ENCODE assay signal across 1 cellular context in the genomic region with DNA sequence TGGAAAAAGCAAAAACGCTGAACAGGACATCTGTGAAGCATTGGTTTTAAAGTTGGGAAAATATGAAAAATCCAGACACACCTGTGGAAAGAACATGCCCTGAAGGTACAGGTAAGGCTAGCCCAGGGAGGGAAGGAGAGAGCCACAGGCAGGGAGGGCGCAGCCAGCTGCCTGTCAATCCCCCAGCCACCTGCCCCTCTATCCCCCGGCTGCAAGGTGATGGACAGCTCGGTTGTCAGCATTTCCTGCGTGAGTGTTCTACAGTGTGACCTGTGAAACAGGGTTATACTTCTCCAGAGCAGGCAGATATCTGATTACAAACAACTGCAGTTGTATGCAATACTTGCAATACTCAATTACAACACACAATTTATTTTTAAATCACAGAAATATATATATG.
TF ChIP-seq lines count a peak whose summit lies in the region.

No MANE protein-coding gene starts in this region.

TF ChIP-seq in GM23338, 12 proteins besides CTCF, POLR2A, EP300 and RAD21 (continued from another document):
- TF ChIP-seq, protein P1, sequence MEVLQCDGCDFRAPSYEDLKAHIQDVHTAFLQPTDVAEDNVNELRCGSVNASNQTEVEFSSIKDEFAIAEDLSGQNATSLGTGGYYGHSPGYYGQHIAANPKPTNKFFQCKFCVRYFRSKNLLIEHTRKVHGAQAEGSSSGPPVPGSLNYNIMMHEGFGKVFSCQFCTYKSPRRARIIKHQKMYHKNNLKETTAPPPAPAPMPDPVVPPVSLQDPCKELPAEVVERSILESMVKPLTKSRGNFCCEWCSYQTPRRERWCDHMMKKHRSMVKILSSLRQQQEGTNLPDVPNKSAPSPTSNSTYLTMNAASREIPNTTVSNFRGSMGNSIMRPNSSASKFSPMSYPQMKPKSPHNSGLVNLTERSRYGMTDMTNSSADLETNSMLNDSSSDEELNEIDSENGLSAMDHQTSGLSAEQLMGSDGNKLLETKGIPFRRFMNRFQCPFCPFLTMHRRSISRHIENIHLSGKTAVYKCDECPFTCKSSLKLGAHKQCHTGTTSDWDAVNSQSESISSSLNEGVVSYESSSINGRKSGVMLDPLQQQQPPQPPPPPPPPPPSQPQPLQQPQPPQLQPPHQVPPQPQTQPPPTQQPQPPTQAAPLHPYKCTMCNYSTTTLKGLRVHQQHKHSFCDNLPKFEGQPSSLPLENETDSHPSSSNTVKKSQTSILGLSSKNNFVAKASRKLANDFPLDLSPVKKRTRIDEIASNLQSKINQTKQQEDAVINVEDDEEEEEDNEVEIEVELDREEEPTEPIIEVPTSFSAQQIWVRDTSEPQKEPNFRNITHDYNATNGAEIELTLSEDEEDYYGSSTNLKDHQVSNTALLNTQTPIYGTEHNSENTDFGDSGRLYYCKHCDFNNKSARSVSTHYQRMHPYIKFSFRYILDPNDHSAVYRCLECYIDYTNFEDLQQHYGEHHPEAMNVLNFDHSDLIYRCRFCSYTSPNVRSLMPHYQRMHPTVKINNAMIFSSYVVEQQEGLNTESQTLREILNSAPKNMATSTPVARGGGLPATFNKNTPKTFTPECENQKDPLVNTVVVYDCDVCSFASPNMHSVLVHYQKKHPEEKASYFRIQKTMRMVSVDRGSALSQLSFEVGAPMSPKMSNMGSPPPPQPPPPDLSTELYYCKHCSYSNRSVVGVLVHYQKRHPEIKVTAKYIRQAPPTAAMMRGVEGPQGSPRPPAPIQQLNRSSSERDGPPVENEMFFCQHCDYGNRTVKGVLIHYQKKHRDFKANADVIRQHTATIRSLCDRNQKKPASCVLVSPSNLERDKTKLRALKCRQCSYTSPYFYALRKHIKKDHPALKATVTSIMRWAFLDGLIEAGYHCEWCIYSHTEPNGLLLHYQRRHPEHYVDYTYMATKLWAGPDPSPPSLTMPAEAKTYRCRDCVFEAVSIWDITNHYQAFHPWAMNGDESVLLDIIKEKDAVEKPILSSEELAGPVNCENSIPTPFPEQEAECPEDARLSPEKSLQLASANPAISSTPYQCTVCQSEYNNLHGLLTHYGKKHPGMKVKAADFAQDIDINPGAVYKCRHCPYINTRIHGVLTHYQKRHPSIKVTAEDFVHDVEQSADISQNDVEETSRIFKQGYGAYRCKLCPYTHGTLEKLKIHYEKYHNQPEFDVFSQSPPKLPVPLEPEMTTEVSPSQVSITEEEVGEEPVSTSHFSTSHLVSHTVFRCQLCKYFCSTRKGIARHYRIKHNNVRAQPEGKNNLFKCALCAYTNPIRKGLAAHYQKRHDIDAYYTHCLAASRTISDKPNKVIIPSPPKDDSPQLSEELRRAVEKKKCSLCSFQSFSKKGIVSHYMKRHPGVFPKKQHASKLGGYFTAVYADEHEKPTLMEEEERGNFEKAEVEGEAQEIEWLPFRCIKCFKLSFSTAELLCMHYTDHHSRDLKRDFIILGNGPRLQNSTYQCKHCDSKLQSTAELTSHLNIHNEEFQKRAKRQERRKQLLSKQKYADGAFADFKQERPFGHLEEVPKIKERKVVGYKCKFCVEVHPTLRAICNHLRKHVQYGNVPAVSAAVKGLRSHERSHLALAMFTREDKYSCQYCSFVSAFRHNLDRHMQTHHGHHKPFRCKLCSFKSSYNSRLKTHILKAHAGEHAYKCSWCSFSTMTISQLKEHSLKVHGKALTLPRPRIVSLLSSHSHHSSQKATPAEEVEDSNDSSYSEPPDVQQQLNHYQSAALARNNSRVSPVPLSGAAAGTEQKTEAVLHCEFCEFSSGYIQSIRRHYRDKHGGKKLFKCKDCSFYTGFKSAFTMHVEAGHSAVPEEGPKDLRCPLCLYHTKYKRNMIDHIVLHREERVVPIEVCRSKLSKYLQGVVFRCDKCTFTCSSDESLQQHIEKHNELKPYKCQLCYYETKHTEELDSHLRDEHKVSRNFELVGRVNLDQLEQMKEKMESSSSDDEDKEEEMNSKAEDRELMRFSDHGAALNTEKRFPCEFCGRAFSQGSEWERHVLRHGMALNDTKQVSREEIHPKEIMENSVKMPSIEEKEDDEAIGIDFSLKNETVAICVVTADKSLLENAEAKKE (CRISPR knock-in tag; IDR thresholded peaks at IDR 0.05), result no peak
- TF ChIP-seq, protein P2, sequence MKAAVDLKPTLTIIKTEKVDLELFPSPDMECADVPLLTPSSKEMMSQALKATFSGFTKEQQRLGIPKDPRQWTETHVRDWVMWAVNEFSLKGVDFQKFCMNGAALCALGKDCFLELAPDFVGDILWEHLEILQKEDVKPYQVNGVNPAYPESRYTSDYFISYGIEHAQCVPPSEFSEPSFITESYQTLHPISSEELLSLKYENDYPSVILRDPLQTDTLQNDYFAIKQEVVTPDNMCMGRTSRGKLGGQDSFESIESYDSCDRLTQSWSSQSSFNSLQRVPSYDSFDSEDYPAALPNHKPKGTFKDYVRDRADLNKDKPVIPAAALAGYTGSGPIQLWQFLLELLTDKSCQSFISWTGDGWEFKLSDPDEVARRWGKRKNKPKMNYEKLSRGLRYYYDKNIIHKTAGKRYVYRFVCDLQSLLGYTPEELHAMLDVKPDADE (IDR thresholded peaks at IDR 0.05), result no peak
- TF ChIP-seq EZH2 (IDR thresholded peaks at IDR 0.05; ENCODE audit: low read depth, unreplicated experiment) (no peak), CREB1 (CRISPR knock-in tag; IDR thresholded peaks at IDR 0.05; ENCODE audit: low read depth) (no peak)
